Comparison of ENCODE assay signal across 8 cellular contexts in the genomic region with DNA sequence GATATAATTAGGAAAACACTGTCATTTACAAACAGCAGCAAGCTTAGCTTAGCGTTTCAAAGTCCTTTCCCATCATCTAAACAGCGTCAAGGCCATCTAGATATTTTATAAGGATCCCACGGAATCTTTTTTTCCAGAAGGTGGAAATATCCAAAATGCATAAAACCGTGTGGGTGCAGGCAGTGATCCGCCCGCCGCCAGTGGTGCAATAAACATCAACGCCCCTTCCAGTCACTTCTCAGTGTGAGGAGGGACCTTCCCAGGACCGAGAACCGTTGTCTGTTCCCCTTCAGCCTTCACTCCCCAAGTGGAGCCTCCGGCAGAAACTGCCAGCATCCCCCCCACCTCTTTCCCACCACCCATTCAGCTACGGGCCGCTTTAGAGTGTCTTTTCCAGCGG. TPM values are rescaled to one million over a fixed set of nuclear protein-coding genes. Genes with fewer than 3 reads are reported as not detected.
"Had no signal": no experiment of that assay in that cellular context is flagged by ENCODE, and none has a peak within 500 bp of the region (broad histone marks: within the 10 kb centered on the region; RNA-seq: fewer than 3 reads in every experiment).

No MANE protein-coding gene starts in this region.

- FAIRE-seq: HepG2 had no signal

- H3K9me3 ChIP-seq: HAP-1 had no signal

- H3K27ac Mint-ChIP-seq: HFFc6, IgD-negative memory B cell had no signal

- H3K4me1 ChIP-seq: HAP-1 had no signal

- ATAC-seq: HCT116, HepG2 had no signal

- H3K27ac ChIP-seq: GM23248, HL-60 had no signal

- H3K4me3 ChIP-seq: GM23248, HAP-1 had no signal

- H3K4me1 Mint-ChIP-seq: IgD-negative memory B cell had no signal

- H3K36me3 ChIP-seq: HAP-1 had no signal

- H3K4me3 Mint-ChIP-seq: HFFc6, IgD-negative memory B cell had no signal

- H3K36me3 Mint-ChIP-seq: IgD-negative memory B cell had no signal

- DNase-seq: GM23248, GOT3, HFFc6 had no signal

- H3K9me3 Mint-ChIP-seq: IgD-negative memory B cell had no signal

RNA-seq across cellular contexts. Expression of gene OLFM1, which starts 22.9 kb away (rescaled TPM):
- total RNA-seq: HepG2 had no signal
- polyA plus RNA-seq: HepG2 had no signal
